ENCODE assay signal across 8 cellular contexts in genomic region chr6:79232696-79233462, GRCh38. TPM values are rescaled to one million over a fixed set of nuclear protein-coding genes. Genes with fewer than 3 reads are reported as not detected.
DNase-seq lines count a peak whose midpoint lies in the region; ATAC-seq and TF ChIP-seq lines count a peak whose summit lies in the region.

No MANE protein-coding gene starts in this region.

- H3K4me1 ChIP-seq in muscle layer of duodenum (ENCODE audit: control insufficient read depth in 1 of 2, insufficient read depth in 2 of 2, low read length in 2 of 2), result peaks cover 0 to 15% of the 10 kb centered on the region in 2 donors

- no peaks in the 10 kb centered on the region for H3K36me3 ChIP-seq in muscle layer of duodenum (ENCODE audit: control insufficient read depth in 1 of 2, insufficient read depth in 2 of 2, low read length in 2 of 2)

- no peaks in the 10 kb centered on the region for H3K9me3 Mint-ChIP-seq in chondrocyte (ENCODE audit: low read depth)

- TF ChIP-seq CTCF in AG04450 (IDR thresholded peaks at IDR 0.05; ENCODE audit: low read depth, low read length) (no peak), chondrocyte (IDR thresholded peaks at IDR 0.05) (no peak)

- peak overlapping the region; percentile 53 for H3K27ac ChIP-seq in AG04450 (ENCODE audit: low read depth, low read length)
- H3K27ac ChIP-seq in muscle layer of duodenum (ENCODE audit: low read length), result peak overlapping the region; percentile 97

- no peaks in the 10 kb centered on the region for H3K27me3 Mint-ChIP-seq in chondrocyte (ENCODE audit: low read depth)

- no peaks in the 10 kb centered on the region for H3K27me3 ChIP-seq in AG04450 (ENCODE audit: control insufficient read depth, insufficient read depth, low read length)
- no peaks in the 10 kb centered on the region for H3K27me3 ChIP-seq in muscle layer of duodenum (ENCODE audit: low read depth, low read length)

- H3K4me3 Mint-ChIP-seq in chondrocyte (ENCODE audit: unreplicated experiment), result peak overlapping the region; percentile 90

- no peaks in the 10 kb centered on the region for H3K36me3 Mint-ChIP-seq in chondrocyte (ENCODE audit: low read depth)

- DNase-seq in AG04450 (ENCODE audit: low read depth, low spot score) (no peak), chondrocyte (ENCODE audit: low spot score) (no peak), AML-193 (lab: John Stamatoyannopoulos, UW) (no peak), NCI-H187 (lab: John Stamatoyannopoulos, UW) (no peak)
- no peak for DNase-seq in Jurkat, Clone E6-1 (ENCODE audit: low read depth, low spot score)

- H3K4me1 Mint-ChIP-seq in chondrocyte (ENCODE audit: low read depth), result peaks cover 4% of the 10 kb centered on the region

- H3K9me3 ChIP-seq in AG04450 (ENCODE audit: control insufficient read depth, insufficient read depth, low read length) (no peaks in the 10 kb centered on the region), muscle layer of duodenum (ENCODE audit: control insufficient read depth in 1 of 2, low read length in 2 of 2) (no peaks in the 10 kb centered on the region)

- H3K4me3 ChIP-seq in AG04450 (ENCODE audit: low read depth, low read length) (peak overlapping the region; percentile 80), muscle layer of duodenum (ENCODE audit: low read depth in 1 of 2, low read length in 2 of 2) (peak overlapping the region; percentile 92 to 100)
- peak overlapping the region; percentile 78 for H3K4me3 ChIP-seq in Jurkat, Clone E6-1 (ENCODE audit: low read length)

- POLR2A ChIA-PET in AG04450 (lab: Yijun Ruan, JAX), result no interaction called here

- peak overlapping the region; percentile 90 for H3K27ac Mint-ChIP-seq in chondrocyte (ENCODE audit: unreplicated experiment)

- CTCF ChIA-PET in AG04450 (lab: Charles Lee), result interaction anchor here (1.0 kb wide), 1 partner anchor 9 kb away, joined by 3 read pairs; no protein-coding TSS in a partner anchor

- ATAC-seq in GM19023 (IDR thresholded peaks at IDR 0.05; ENCODE audit: unreplicated experiment), result no peak
- ATAC-seq in GM18867 (IDR thresholded peaks at IDR 0.05; ENCODE audit: unreplicated experiment), result no peak

RNA-seq across cellular contexts. Expression of gene HMGN3, which starts 1.6 kb away (rescaled TPM):
- 31.7 and 55.2 TPM in 2 replicates for polyA plus RNA-seq in AG04450 (2011; rRNA removed)
- 4.0 and 7.2 TPM in 2 replicates for polyA minus RNA-seq in AG04450 (2011; rRNA and poly(A)+ RNA removed)
- 86.4 TPM for polyA plus RNA-seq in Jurkat, Clone E6-1 (2012; ENCODE audit: insufficient read depth, insufficient read length)
- 30.8 to 55.5 TPM (median 36.2 TPM) in 3 replicates for total RNA-seq in chondrocyte
